9 cellular contexts compared by ENCODE assay signal in genomic region chr7:5177060-5177459, GRCh38. TPM values are rescaled to one million over a fixed set of nuclear protein-coding genes. Genes with fewer than 3 reads are reported as not detected.
DNase-seq lines count a peak whose midpoint lies in the region; ATAC-seq and TF ChIP-seq lines count a peak whose summit lies in the region.
"Had no signal": no experiment of that assay in that cellular context is flagged by ENCODE, and none has a peak within 500 bp of the region (broad histone marks: within the 10 kb centered on the region; RNA-seq: fewer than 3 reads in every experiment).

No MANE protein-coding gene starts in this region.

- TF ChIP-seq POLR2A in right lobe of liver (IDR thresholded peaks at IDR 0.05), result no peak

- H3K4me1 ChIP-seq in right lobe of liver, result peaks cover 0 to 41% (median 8%) of the 10 kb centered on the region in 4 donors

- no peaks in the 10 kb centered on the region for H3K36me3 ChIP-seq in right lobe of liver

- intact Hi-C loops in right lobe of liver (cut with DNase I), result no loop called here

- DNase-seq in ACHN (peak; percentile 89), LoVo (ENCODE audit: low spot score) (peak; percentile 22), astrocyte of the hippocampus (ENCODE audit: low read depth, low spot score) (peak; percentile 86), right lobe of liver (peak; percentile 81 to 94 (median 91)), SKM-1 treated with dmso at 0.1 percent for 144 hours (lab: John Stamatoyannopoulos, UW; ENCODE audit: unreplicated experiment) (no peak), GM20000 (ENCODE audit: low spot score) (no peak)
- DNase-seq in stimulated activated naive CD4-positive, alpha-beta T cell treated with Interleukin-2 at 50 U/mL for 16 hours (lab: John Stamatoyannopoulos, UW), result no peak
- DNase-seq: DMS153 had no signal

- ATAC-seq in right lobe of liver (peak; percentile 85 to 93 (median 86)), GM19463 (IDR thresholded peaks at IDR 0.05; ENCODE audit: unreplicated experiment) (no peak)

- H3K27me3 ChIP-seq in right lobe of liver, result no peaks in the 10 kb centered on the region

- peak overlapping the region in 2 of 3 donors; percentile 6 to 80 for H3K27ac ChIP-seq in right lobe of liver

- in situ Hi-C loops in ACHN (cut with HindIII; ENCODE audit: low pct_ligation_motif_present, low pct_unique_long_range_greater_than_20kb, low sequenced_read_pairs), result no loop called here

- TF ChIP-seq CTCF in right lobe of liver (IDR thresholded peaks at IDR 0.05) (no peak), GM20000 (IDR thresholded peaks at IDR 0.05; ENCODE audit: extremely low read depth, missing control alignments) (no peak)

- WGBS in right lobe of liver (ENCODE audit: insufficient coverage, low coverage, low lambda C conversion rate, missing lambda C conversion rate), result 12% methylated on average over 10 of the region's 11 CpGs

- no peak overlapping the region for H3K4me3 ChIP-seq in right lobe of liver

- H3K9me3 ChIP-seq in right lobe of liver, result no peaks in the 10 kb centered on the region

RNA-seq across cellular contexts. Expression of gene WIPI2, which starts 13.0 kb away (rescaled TPM):
- 10 to 100 TPM; 30.3 to 39.5 (median 33.4) TPM for total RNA-seq in right lobe of liver

Comparison
In these comparisons a context has a peak if more than half of its experiments do, and no peak if none do; other contexts are left out.
1. DNase-seq: peak in ACHN (single experiment), LoVo (single experiment), astrocyte of the hippocampus (single experiment) and right lobe of liver (3 of 3); none in SKM-1 treated with dmso at 0.1 percent for 144 hours (single experiment), stimulated activated naive CD4-positive, alpha-beta T cell treated with Interleukin-2 at 50 U/mL for 16 hours (single experiment) and GM20000 (single experiment).